8 cellular contexts compared by ENCODE assay signal in genomic region chr13:99151516-99151915, GRCh38. TPM values are rescaled to one million over a fixed set of nuclear protein-coding genes. Genes with fewer than 3 reads are reported as not detected.
DNase-seq lines count a peak whose midpoint lies in the region; ATAC-seq and TF ChIP-seq lines count a peak whose summit lies in the region.

No MANE protein-coding gene starts in this region.

- no peak overlapping the region for H3K27ac ChIP-seq in WERI-Rb-1
- H3K27ac ChIP-seq in prostate gland, result no peak overlapping the region

- intact Hi-C loops in prostate gland (cut with DNase I), result no loop called here

- ATAC-seq in GM21360 (IDR thresholded peaks at IDR 0.05; ENCODE audit: unreplicated experiment), result peak; percentile 92
- ATAC-seq in HG03558 (IDR thresholded peaks at IDR 0.05; ENCODE audit: extremely low read depth, unreplicated experiment), result peak; percentile 95

- H3K9me3 ChIP-seq in WERI-Rb-1 (ENCODE audit: severe bottlenecking) (no peaks in the 10 kb centered on the region), prostate gland (no peaks in the 10 kb centered on the region)

- no peaks in the 10 kb centered on the region for H3K36me3 ChIP-seq in WERI-Rb-1
- H3K36me3 ChIP-seq in prostate gland, result no peaks in the 10 kb centered on the region

- TF ChIP-seq CTCF in choroid plexus epithelial cell (conservative IDR thresholded peaks at IDR 0.05; ENCODE audit: low read depth, low read length) (no peak), WERI-Rb-1 (IDR thresholded peaks at IDR 0.05; ENCODE audit: low read depth, low read length) (no peak), prostate gland (IDR thresholded peaks at IDR 0.05) (no peak)

- TF ChIP-seq POLR2A in prostate gland (IDR thresholded peaks at IDR 0.05), result no peak

- H3K27me3 ChIP-seq in WERI-Rb-1 (ENCODE audit: insufficient read depth, low read depth, severe bottlenecking) (no peaks in the 10 kb centered on the region), prostate gland (replicated peaks; ENCODE audit: insufficient read depth) (no peaks in the 10 kb centered on the region)

- DNase-seq in DMS53 (lab: John Stamatoyannopoulos, UW), result peak; percentile 70
- DNase-seq in choroid plexus epithelial cell (ENCODE audit: low read depth), result peak; percentile 50
- DNase-seq in WERI-Rb-1, result no peak
- DNase-seq in KG1 (lab: John Stamatoyannopoulos, UW), result no peak
- no peak for DNase-seq in prostate gland (ENCODE audit: low spot score)
- no peak for DNase-seq in NCI-H82 treated with DMSO at 0.1 percent for 48 hours (lab: John Stamatoyannopoulos, UW; ENCODE audit: unreplicated experiment)

- 74% methylated on average over 4 of the region's 4 CpGs for WGBS in prostate gland

- H3K4me3 ChIP-seq in choroid plexus epithelial cell (ENCODE audit: low read depth, low read length), result no peak overlapping the region
- H3K4me3 ChIP-seq in WERI-Rb-1 (ENCODE audit: low read depth, low read length), result no peak overlapping the region
- H3K4me3 ChIP-seq in prostate gland, result no peak overlapping the region

- H3K4me1 ChIP-seq in prostate gland (replicated peaks), result no peaks in the 10 kb centered on the region

RNA-seq across cellular contexts. Expression of gene UBAC2, which starts 49.1 kb away (rescaled TPM):
- total RNA-seq in prostate gland, result 10 to 100 TPM; 60.7 to 86.9 TPM

Comparison
In these comparisons a context has a peak if more than half of its experiments do, and no peak if none do; other contexts are left out.
1. DNase-seq: peak in DMS53 (single experiment) and choroid plexus epithelial cell (single experiment); none in WERI-Rb-1 (single experiment), KG1 (single experiment), prostate gland (single experiment) and NCI-H82 treated with DMSO at 0.1 percent for 48 hours (single experiment).